1 cellular context compared by ENCODE assay signal in the genomic region with DNA sequence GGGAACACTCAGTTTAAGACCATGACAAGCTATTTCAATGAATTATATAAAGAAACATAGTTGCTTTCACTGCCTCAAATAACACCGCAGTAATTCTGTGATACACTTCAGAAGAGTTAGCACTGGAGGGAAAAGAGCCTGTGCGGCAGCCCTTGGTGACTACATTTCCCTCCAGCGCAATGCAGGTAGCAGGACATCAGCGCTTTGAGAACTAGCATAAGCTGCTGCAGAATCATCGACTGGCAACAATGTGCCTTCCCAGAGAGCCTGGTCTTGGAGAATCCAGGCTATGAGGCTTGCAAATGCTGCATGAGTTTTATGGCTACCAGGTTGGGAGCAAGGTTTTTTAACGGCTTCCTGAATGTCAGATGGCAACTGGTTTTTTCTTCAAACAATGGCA.
TF ChIP-seq lines count a peak whose summit lies in the region.

No MANE protein-coding gene starts in this region.

TF ChIP-seq in HepG2, 621 proteins besides CTCF, POLR2A, EP300 and RAD21 (continued from another document):
- no peak for TF ChIP-seq ZNF670 (CRISPR knock-in tag; IDR thresholded peaks at IDR 0.05; ENCODE audit: borderline replicate concordance)
- no peak for TF ChIP-seq CBX5 (CRISPR knock-in tag; IDR thresholded peaks at IDR 0.05; ENCODE audit: borderline replicate concordance)
- TF ChIP-seq, protein P1, sequence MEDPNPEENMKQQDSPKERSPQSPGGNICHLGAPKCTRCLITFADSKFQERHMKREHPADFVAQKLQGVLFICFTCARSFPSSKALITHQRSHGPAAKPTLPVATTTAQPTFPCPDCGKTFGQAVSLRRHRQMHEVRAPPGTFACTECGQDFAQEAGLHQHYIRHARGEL (CRISPR knock-in tag; IDR thresholded peaks at IDR 0.05) = no peak
- TF ChIP-seq XBP1 (CRISPR knock-in tag; IDR thresholded peaks at IDR 0.05) = no peak
- no peak for TF ChIP-seq JUN (CRISPR knock-in tag; IDR thresholded peaks at IDR 0.05)
